In the genomic region with DNA sequence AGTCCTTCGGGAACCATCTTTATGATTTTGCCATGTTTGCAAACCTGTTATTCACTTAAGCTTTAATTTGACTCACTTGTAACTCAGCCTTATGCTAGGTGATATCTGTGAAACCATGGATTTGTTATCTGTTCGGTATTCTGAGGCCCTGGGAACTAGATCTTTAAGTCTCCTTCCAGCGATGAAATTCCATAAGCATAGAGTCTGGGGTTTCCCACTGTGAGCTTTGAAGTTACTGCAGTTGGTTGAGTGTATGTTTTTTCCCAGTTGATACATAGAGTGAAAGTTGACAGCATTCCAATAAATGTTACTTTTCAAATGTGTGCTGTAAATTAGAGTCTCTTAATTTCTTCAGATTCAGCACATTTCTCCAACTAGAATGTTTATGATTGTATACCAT, we compare ENCODE assay signal across 19 cellular contexts.
DNase-seq lines count a peak whose midpoint lies in the region; ATAC-seq, FAIRE-seq and TF ChIP-seq lines count a peak whose summit lies in the region.
"Had no signal": no experiment of that assay in that cellular context is flagged by ENCODE, and none has a peak within 500 bp of the region (broad histone marks: within the 10 kb centered on the region; RNA-seq: fewer than 3 reads in every experiment).

No MANE protein-coding gene starts in this region.

- H3K27me3 ChIP-seq in brain microvascular endothelial cell (replicated peaks) = no peaks in the 10 kb centered on the region
- H3K27me3 ChIP-seq: SJCRH30 had no signal

- H3K4me3 Mint-ChIP-seq in activated naive CD8-positive, alpha-beta T cell = no peak overlapping the region
- H3K4me3 Mint-ChIP-seq in activated naive CD8-positive, alpha-beta T cell treated with anti-CD3 and anti-CD28 coated beads for 36 hours = no peak overlapping the region
- no peak overlapping the region for H3K4me3 Mint-ChIP-seq in stimulated activated effector memory CD8-positive, alpha-beta T cell treated with anti-CD3 and anti-CD28 coated beads, Interleukin-12 subunit alpha, Interleukin-12 subunit beta, amount 100 ng/mL, for 72 hours

- H3K9me3 Mint-ChIP-seq in activated naive CD8-positive, alpha-beta T cell (ENCODE audit: low read depth) = no peaks in the 10 kb centered on the region
- no peaks in the 10 kb centered on the region for H3K9me3 Mint-ChIP-seq in activated naive CD8-positive, alpha-beta T cell treated with anti-CD3 and anti-CD28 coated beads for 36 hours
- no peaks in the 10 kb centered on the region for H3K9me3 Mint-ChIP-seq in stimulated activated effector memory CD8-positive, alpha-beta T cell treated with anti-CD3 and anti-CD28 coated beads, Interleukin-12 subunit alpha, Interleukin-12 subunit beta, amount 100 ng/mL, for 72 hours

- TF ChIP-seq CTCF in brain microvascular endothelial cell (IDR thresholded peaks at IDR 0.05; ENCODE audit: low read depth, low read length, missing control alignments) = no peak

- peak; percentile 44 for FAIRE-seq in GM18507 (lab: Jason Lieb, UNC)
- FAIRE-seq: G401.6, GM19239 had no signal

- H3K4me1 Mint-ChIP-seq in activated naive CD8-positive, alpha-beta T cell (ENCODE audit: low read depth) = peaks cover 76% of the 10 kb centered on the region
- peaks cover 76% of the 10 kb centered on the region for H3K4me1 Mint-ChIP-seq in activated naive CD8-positive, alpha-beta T cell treated with anti-CD3 and anti-CD28 coated beads for 36 hours
- peaks cover 73% of the 10 kb centered on the region for H3K4me1 Mint-ChIP-seq in stimulated activated effector memory CD8-positive, alpha-beta T cell treated with anti-CD3 and anti-CD28 coated beads, Interleukin-12 subunit alpha, Interleukin-12 subunit beta, amount 100 ng/mL, for 72 hours

- H3K36me3 ChIP-seq in brain microvascular endothelial cell (replicated peaks) = no peaks in the 10 kb centered on the region

- no peak for DNase-seq in activated naive CD8-positive, alpha-beta T cell treated with anti-CD3 and anti-CD28 coated beads for 36 hours
- DNase-seq in GM18507 (ENCODE audit: extremely low spot score, insufficient read length, low read depth) (no peak), brain microvascular endothelial cell (peak; percentile 16), G401 (ENCODE audit: low spot score) (no peak)
- DNase-seq in stimulated activated effector memory CD8-positive, alpha-beta T cell treated with anti-CD3 and anti-CD28 coated beads, Interleukin-12 subunit alpha, Interleukin-12 subunit beta, amount 100 ng/mL, for 72 hours (ENCODE audit: low spot score in 2 of 2) = no peak
- DNase-seq: C1 segment of cervical spinal cord, Calu3, HCEC 1CT, NCI-H1436, NCI-H2081 treated with DMSO at 0.1 percent for 48 hours, NCI-H2227 treated with DMSO at 0.1 percent for 48 hours, NCI-H526, OCI-M1, RPMI8226, SJCRH30 had no signal

- no peak overlapping the region for H3K4me3 ChIP-seq in brain microvascular endothelial cell (ENCODE audit: low read depth, low read length)
- H3K4me3 ChIP-seq: SJCRH30 had no signal

- in situ Hi-C loops in brain microvascular endothelial cell (cut with HindIII; ENCODE audit: low pct_ligation_motif_present, low sequenced_read_pairs) (no loop called here), G401 (cut with HindIII; ENCODE audit: low sequenced_read_pairs) (no loop called here)

- ATAC-seq in stimulated activated effector memory CD8-positive, alpha-beta T cell treated with anti-CD3 and anti-CD28 coated beads, Interleukin-12 subunit alpha, Interleukin-12 subunit beta, amount 100 ng/mL, for 72 hours = no peak
- no peak for ATAC-seq in HG02938 (IDR thresholded peaks at IDR 0.05; ENCODE audit: unreplicated experiment)

- no peak overlapping the region for H3K27ac ChIP-seq in brain microvascular endothelial cell
- H3K27ac ChIP-seq: SJCRH30 had no signal

- peaks cover 4% of the 10 kb centered on the region for H3K36me3 Mint-ChIP-seq in activated naive CD8-positive, alpha-beta T cell
- H3K36me3 Mint-ChIP-seq in activated naive CD8-positive, alpha-beta T cell treated with anti-CD3 and anti-CD28 coated beads for 36 hours = peaks cover 29% of the 10 kb centered on the region
- peaks cover 15% of the 10 kb centered on the region for H3K36me3 Mint-ChIP-seq in stimulated activated effector memory CD8-positive, alpha-beta T cell treated with anti-CD3 and anti-CD28 coated beads, Interleukin-12 subunit alpha, Interleukin-12 subunit beta, amount 100 ng/mL, for 72 hours

- no peaks in the 10 kb centered on the region for H3K27me3 Mint-ChIP-seq in activated naive CD8-positive, alpha-beta T cell
- H3K27me3 Mint-ChIP-seq in activated naive CD8-positive, alpha-beta T cell treated with anti-CD3 and anti-CD28 coated beads for 36 hours = no peaks in the 10 kb centered on the region

- peak overlapping the region; percentile 71 for H3K27ac Mint-ChIP-seq in activated naive CD8-positive, alpha-beta T cell
- H3K27ac Mint-ChIP-seq in activated naive CD8-positive, alpha-beta T cell treated with anti-CD3 and anti-CD28 coated beads for 36 hours = no peak overlapping the region
- peak overlapping the region; percentile 37 for H3K27ac Mint-ChIP-seq in stimulated activated effector memory CD8-positive, alpha-beta T cell treated with anti-CD3 and anti-CD28 coated beads, Interleukin-12 subunit alpha, Interleukin-12 subunit beta, amount 100 ng/mL, for 72 hours
